ENCODE assay signal across 14 cellular contexts in the genomic region with DNA sequence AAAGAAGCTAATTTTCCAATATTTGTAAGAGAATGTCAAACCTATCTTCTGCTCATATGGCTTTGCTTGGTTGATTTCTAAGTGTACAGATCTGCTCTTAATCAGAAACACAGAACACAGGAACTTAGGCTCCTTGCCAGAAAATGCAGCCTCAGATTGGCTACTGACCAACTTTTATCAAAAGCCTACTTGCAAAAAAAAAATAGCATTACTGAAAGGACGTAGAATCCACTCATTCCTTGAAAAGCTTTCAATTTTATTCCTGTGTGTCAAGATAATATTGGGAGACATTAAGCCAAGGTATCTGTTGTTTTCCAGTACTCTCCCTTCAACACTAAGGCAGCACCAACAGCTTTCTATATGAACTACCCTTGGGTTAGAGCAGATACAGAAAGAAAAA.
DNase-seq lines count a peak whose midpoint lies in the region; ATAC-seq and TF ChIP-seq lines count a peak whose summit lies in the region.
"Had no signal": no experiment of that assay in that cellular context is flagged by ENCODE, and none has a peak within 500 bp of the region (broad histone marks: within the 10 kb centered on the region; RNA-seq: fewer than 3 reads in every experiment).

No MANE protein-coding gene starts in this region.

- no peak for TF ChIP-seq POLR2A in vagina (IDR thresholded peaks at IDR 0.05)

- in situ Hi-C loops in GM23248 (cut with MboI): no loop called here

- CTCF ChIA-PET in OCI-LY7 (lab: Charles Lee; ENCODE audit: unreplicated experiment): no interaction called here
- CTCF ChIA-PET in CD4-positive, alpha-beta T cell (lab: Charles Lee): no interaction called here

- no peaks in the 10 kb centered on the region for H3K36me3 Mint-ChIP-seq in CD4-positive, alpha-beta T cell (ENCODE audit: low read depth)

- no peaks in the 10 kb centered on the region for H4K20me1 ChIP-seq in GM23248 (ENCODE audit: insufficient read depth)
- no peaks in the 10 kb centered on the region for H4K20me1 ChIP-seq in OCI-LY7 (ENCODE audit: insufficient read depth, low read length)

- no peak overlapping the region for H3K27ac Mint-ChIP-seq in CD4-positive, alpha-beta T cell
- H3K27ac Mint-ChIP-seq: stimulated activated naive CD8-positive, alpha-beta T cell treated with anti-CD3 and anti-CD28 coated beads, Interleukin-15, amount 100 ng/mL, for 72 hours had no signal

- intact Hi-C loops in OCI-LY7 (cut with micrococcal nuclease; ENCODE audit: unreplicated experiment): no loop called here
- intact Hi-C loops in vagina (cut with DNase I): no loop called here
- intact Hi-C loops in CD4-positive, alpha-beta T cell (cut with DNase I, micrococcal nuclease): no loop called here

- H3K4me1 ChIP-seq in GM23248 (ENCODE audit: insufficient read depth): peaks cover 16% of the 10 kb centered on the region; the same call in 1 of the 2 replicates
- H3K4me1 ChIP-seq in parathyroid adenoma: no peaks in the 10 kb centered on the region
- H3K4me1 ChIP-seq in OCI-LY7 (ENCODE audit: insufficient read depth, low read length, poor library complexity, severe bottlenecking): no peaks in the 10 kb centered on the region
- H3K4me1 ChIP-seq in vagina: no peaks in the 10 kb centered on the region
- H3K4me1 ChIP-seq: foreskin keratinocyte had no signal

- no peaks in the 10 kb centered on the region for H3K79me2 ChIP-seq in GM23248 (ENCODE audit: insufficient read depth)
- no peaks in the 10 kb centered on the region for H3K79me2 ChIP-seq in parathyroid adenoma
- no peaks in the 10 kb centered on the region for H3K79me2 ChIP-seq in OCI-LY7 (ENCODE audit: insufficient read depth, low read depth, low read length)

- H3K36me3 ChIP-seq in GM23248 (ENCODE audit: low read depth) (no peaks in the 10 kb centered on the region), parathyroid adenoma (ENCODE audit: control insufficient read depth, insufficient read depth, low read length) (no peaks in the 10 kb centered on the region), OCI-LY7 (ENCODE audit: insufficient read depth, low read length) (no peaks in the 10 kb centered on the region), vagina (no peaks in the 10 kb centered on the region)

- no peak for ATAC-seq in CD4-positive, alpha-beta T cell (ENCODE audit: poor library complexity)
- ATAC-seq: foreskin keratinocyte; mucosa of descending colon; stimulated activated naive CD8-positive, alpha-beta T cell treated with anti-CD3 and anti-CD28 coated beads, Interleukin-15, amount 100 ng/mL, for 72 hours had no signal

- H3K9me3 ChIP-seq in GM23248 (ENCODE audit: low read depth): no peaks in the 10 kb centered on the region
- H3K9me3 ChIP-seq in parathyroid adenoma (ENCODE audit: control insufficient read depth, low read length): no peaks in the 10 kb centered on the region
- H3K9me3 ChIP-seq in OCI-LY7 (ENCODE audit: low read length): no peaks in the 10 kb centered on the region
- no peaks in the 10 kb centered on the region for H3K9me3 ChIP-seq in vagina
- H3K9me3 ChIP-seq in CD4-positive, alpha-beta T cell (ENCODE audit: control insufficient read depth, low read length): no peaks in the 10 kb centered on the region
- H3K9me3 ChIP-seq: mucosa of descending colon had no signal

- no peak overlapping the region for H3K27ac ChIP-seq in GM23248
- no peak overlapping the region for H3K27ac ChIP-seq in parathyroid adenoma
- no peak overlapping the region for H3K27ac ChIP-seq in OCI-LY7 (ENCODE audit: low read depth, low read length, poor library complexity, severe bottlenecking)
- no peak overlapping the region for H3K27ac ChIP-seq in vagina
- H3K27ac ChIP-seq in CD4-positive, alpha-beta T cell (ENCODE audit: low read depth, low read length): no peak overlapping the region
- H3K27ac ChIP-seq: foreskin keratinocyte had no signal

- H3K4me2 ChIP-seq in GM23248 (ENCODE audit: unreplicated experiment): no peak overlapping the region
- peak overlapping the region; percentile 1 for H3K4me2 ChIP-seq in parathyroid adenoma (ENCODE audit: low read length)
- H3K4me2 ChIP-seq in OCI-LY7 (ENCODE audit: low read length): no peak overlapping the region

- TF ChIP-seq CTCF in epithelial cell of esophagus (IDR thresholded peaks at IDR 0.05; ENCODE audit: insufficient read depth, low read depth, low read length, missing control alignments) (no peak), parathyroid adenoma (IDR thresholded peaks at IDR 0.05) (no peak), OCI-LY7 (conservative IDR thresholded peaks at IDR 0.05; ENCODE audit: low read length) (no peak), vagina (IDR thresholded peaks at IDR 0.05) (no peak)
- TF ChIP-seq CTCF in CD4-positive, alpha-beta T cell (IDR thresholded peaks at IDR 0.05): no peak

- 8 to 14% methylated on average over 1 of the region's 1 CpG for WGBS in GM23248 (ENCODE audit: low coverage in 1 of 2, low lambda C conversion rate in 2 of 2, missing lambda C conversion rate in 2 of 2), 2 experiments

- H3K9ac ChIP-seq in GM23248 (no peak overlapping the region), parathyroid adenoma (no peak overlapping the region)

- BruUV-seq in OCI-LY7 (replicated peaks; lab: Mats Ljungman, UMichigan): no TSS peak

- H3K4me3 Mint-ChIP-seq in CD4-positive, alpha-beta T cell: no peak overlapping the region
- H3K4me3 Mint-ChIP-seq: stimulated activated naive CD8-positive, alpha-beta T cell treated with anti-CD3 and anti-CD28 coated beads, Interleukin-15, amount 100 ng/mL, for 72 hours had no signal

- no peaks in the 10 kb centered on the region for H3K27me3 ChIP-seq in GM23248 (replicated peaks; ENCODE audit: insufficient read depth)
- no peaks in the 10 kb centered on the region for H3K27me3 ChIP-seq in parathyroid adenoma (ENCODE audit: control insufficient read depth, insufficient read depth, low read length)
- no peaks in the 10 kb centered on the region for H3K27me3 ChIP-seq in vagina
- H3K27me3 ChIP-seq in CD4-positive, alpha-beta T cell (ENCODE audit: control insufficient read depth, insufficient read depth, low read length): no peaks in the 10 kb centered on the region
- H3K27me3 ChIP-seq: foreskin keratinocyte had no signal

- no peaks in the 10 kb centered on the region for H3K9me3 Mint-ChIP-seq in CD4-positive, alpha-beta T cell

- H3K4me3 ChIP-seq in GM23248 (no peak overlapping the region), epithelial cell of esophagus (ENCODE audit: low read length) (no peak overlapping the region), parathyroid adenoma (ENCODE audit: low read depth, low read length) (no peak overlapping the region), OCI-LY7 (ENCODE audit: low read depth, low read length, poor library complexity, severe bottlenecking) (no peak overlapping the region), vagina (no peak overlapping the region)
- H3K4me3 ChIP-seq: mucosa of descending colon had no signal

- peaks cover 7% of the 10 kb centered on the region for H3K27me3 Mint-ChIP-seq in CD4-positive, alpha-beta T cell

- DNase-seq in GM23248 (peak; percentile 56), NCI-H69 (lab: John Stamatoyannopoulos, UW) (peak; percentile 42), epithelial cell of esophagus (ENCODE audit: low read depth) (peak; percentile 30), MV-4-11 (lab: John Stamatoyannopoulos, UW) (no peak), OCI-LY7 (ENCODE audit: low spot score) (no peak), vagina (ENCODE audit: extremely low spot score in 2 of 2) (no peak)
- no peak for DNase-seq in CD4-positive, alpha-beta T cell
- DNase-seq: activated CD4-positive, alpha-beta T cell treated with anti-CD3 and anti-CD28 coated beads for 48 hours; mucosa of descending colon; NCI-H1436 treated with DMSO at 0.1 percent for 48 hours; SHP77; stimulated activated naive CD8-positive, alpha-beta T cell treated with anti-CD3 and anti-CD28 coated beads, Interleukin-15, amount 100 ng/mL, for 72 hours had no signal

- 0 out of 2 replicates have a peak, but pooled peaks cover 8% of the 10 kb centered on the region for H3F3A ChIP-seq in GM23248 (ENCODE audit: insufficient read depth)

- no peak overlapping the region for H2AFZ ChIP-seq in GM23248
- no peak overlapping the region for H2AFZ ChIP-seq in parathyroid adenoma
- no peak overlapping the region for H2AFZ ChIP-seq in OCI-LY7 (ENCODE audit: low read length)

- H3K9me2 ChIP-seq in GM23248 (ENCODE audit: insufficient read depth) (no peaks in the 10 kb centered on the region), OCI-LY7 (ENCODE audit: insufficient read depth, low read length) (no peaks in the 10 kb centered on the region)

- POLR2A ChIA-PET in OCI-LY7 (lab: Charles Lee): interaction anchor here (0.5 kb wide), 1 partner anchor 60 kb away, joined by 3 read pairs; no protein-coding TSS in a partner anchor
- POLR2A ChIA-PET in CD4-positive, alpha-beta T cell (lab: Charles Lee): no interaction called here

- H3K4me1 Mint-ChIP-seq in CD4-positive, alpha-beta T cell (ENCODE audit: low read depth): no peaks in the 10 kb centered on the region
- H3K4me1 Mint-ChIP-seq: stimulated activated naive CD8-positive, alpha-beta T cell treated with anti-CD3 and anti-CD28 coated beads, Interleukin-15, amount 100 ng/mL, for 72 hours had no signal

Comparison
In these comparisons a context has a peak if more than half of its experiments do, and no peak if none do; other contexts are left out.
1. DNase-seq: peak in GM23248 (single experiment), NCI-H69 (single experiment) and epithelial cell of esophagus (single experiment); none in MV-4-11 (single experiment), OCI-LY7 (single experiment), vagina (0 of 2) and CD4-positive, alpha-beta T cell (0 of 10).